Comparison of ENCODE assay signal across 1 cellular context in the genomic region with DNA sequence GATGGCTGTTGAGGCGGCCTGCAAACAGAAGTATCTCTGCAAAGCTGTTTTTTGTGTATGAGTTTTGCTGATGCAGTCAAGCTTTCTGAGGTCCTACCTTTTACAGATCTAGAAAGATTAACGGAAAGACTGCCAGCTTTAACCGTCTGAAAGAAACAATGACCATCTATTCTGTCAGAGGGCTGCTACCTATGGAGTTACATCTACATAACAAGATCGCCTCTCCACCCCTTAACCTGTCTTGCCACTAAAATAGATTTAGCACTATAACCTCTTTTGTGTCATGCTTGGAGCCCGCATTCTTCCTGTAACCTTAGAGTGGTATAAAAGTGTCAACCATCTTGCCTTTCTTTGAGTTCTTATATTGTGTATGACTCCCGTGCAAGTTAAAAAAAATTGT.
TF ChIP-seq lines count a peak whose summit lies in the region.

No MANE protein-coding gene starts in this region.

TF ChIP-seq in GM23338, 12 proteins besides CTCF, POLR2A, EP300 and RAD21:
- TF ChIP-seq, protein P1, sequence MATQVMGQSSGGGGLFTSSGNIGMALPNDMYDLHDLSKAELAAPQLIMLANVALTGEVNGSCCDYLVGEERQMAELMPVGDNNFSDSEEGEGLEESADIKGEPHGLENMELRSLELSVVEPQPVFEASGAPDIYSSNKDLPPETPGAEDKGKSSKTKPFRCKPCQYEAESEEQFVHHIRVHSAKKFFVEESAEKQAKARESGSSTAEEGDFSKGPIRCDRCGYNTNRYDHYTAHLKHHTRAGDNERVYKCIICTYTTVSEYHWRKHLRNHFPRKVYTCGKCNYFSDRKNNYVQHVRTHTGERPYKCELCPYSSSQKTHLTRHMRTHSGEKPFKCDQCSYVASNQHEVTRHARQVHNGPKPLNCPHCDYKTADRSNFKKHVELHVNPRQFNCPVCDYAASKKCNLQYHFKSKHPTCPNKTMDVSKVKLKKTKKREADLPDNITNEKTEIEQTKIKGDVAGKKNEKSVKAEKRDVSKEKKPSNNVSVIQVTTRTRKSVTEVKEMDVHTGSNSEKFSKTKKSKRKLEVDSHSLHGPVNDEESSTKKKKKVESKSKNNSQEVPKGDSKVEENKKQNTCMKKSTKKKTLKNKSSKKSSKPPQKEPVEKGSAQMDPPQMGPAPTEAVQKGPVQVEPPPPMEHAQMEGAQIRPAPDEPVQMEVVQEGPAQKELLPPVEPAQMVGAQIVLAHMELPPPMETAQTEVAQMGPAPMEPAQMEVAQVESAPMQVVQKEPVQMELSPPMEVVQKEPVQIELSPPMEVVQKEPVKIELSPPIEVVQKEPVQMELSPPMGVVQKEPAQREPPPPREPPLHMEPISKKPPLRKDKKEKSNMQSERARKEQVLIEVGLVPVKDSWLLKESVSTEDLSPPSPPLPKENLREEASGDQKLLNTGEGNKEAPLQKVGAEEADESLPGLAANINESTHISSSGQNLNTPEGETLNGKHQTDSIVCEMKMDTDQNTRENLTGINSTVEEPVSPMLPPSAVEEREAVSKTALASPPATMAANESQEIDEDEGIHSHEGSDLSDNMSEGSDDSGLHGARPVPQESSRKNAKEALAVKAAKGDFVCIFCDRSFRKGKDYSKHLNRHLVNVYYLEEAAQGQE (IDR thresholded peaks at IDR 0.05; ENCODE audit: unreplicated experiment): peak; percentile 12
- TF ChIP-seq, protein P2, sequence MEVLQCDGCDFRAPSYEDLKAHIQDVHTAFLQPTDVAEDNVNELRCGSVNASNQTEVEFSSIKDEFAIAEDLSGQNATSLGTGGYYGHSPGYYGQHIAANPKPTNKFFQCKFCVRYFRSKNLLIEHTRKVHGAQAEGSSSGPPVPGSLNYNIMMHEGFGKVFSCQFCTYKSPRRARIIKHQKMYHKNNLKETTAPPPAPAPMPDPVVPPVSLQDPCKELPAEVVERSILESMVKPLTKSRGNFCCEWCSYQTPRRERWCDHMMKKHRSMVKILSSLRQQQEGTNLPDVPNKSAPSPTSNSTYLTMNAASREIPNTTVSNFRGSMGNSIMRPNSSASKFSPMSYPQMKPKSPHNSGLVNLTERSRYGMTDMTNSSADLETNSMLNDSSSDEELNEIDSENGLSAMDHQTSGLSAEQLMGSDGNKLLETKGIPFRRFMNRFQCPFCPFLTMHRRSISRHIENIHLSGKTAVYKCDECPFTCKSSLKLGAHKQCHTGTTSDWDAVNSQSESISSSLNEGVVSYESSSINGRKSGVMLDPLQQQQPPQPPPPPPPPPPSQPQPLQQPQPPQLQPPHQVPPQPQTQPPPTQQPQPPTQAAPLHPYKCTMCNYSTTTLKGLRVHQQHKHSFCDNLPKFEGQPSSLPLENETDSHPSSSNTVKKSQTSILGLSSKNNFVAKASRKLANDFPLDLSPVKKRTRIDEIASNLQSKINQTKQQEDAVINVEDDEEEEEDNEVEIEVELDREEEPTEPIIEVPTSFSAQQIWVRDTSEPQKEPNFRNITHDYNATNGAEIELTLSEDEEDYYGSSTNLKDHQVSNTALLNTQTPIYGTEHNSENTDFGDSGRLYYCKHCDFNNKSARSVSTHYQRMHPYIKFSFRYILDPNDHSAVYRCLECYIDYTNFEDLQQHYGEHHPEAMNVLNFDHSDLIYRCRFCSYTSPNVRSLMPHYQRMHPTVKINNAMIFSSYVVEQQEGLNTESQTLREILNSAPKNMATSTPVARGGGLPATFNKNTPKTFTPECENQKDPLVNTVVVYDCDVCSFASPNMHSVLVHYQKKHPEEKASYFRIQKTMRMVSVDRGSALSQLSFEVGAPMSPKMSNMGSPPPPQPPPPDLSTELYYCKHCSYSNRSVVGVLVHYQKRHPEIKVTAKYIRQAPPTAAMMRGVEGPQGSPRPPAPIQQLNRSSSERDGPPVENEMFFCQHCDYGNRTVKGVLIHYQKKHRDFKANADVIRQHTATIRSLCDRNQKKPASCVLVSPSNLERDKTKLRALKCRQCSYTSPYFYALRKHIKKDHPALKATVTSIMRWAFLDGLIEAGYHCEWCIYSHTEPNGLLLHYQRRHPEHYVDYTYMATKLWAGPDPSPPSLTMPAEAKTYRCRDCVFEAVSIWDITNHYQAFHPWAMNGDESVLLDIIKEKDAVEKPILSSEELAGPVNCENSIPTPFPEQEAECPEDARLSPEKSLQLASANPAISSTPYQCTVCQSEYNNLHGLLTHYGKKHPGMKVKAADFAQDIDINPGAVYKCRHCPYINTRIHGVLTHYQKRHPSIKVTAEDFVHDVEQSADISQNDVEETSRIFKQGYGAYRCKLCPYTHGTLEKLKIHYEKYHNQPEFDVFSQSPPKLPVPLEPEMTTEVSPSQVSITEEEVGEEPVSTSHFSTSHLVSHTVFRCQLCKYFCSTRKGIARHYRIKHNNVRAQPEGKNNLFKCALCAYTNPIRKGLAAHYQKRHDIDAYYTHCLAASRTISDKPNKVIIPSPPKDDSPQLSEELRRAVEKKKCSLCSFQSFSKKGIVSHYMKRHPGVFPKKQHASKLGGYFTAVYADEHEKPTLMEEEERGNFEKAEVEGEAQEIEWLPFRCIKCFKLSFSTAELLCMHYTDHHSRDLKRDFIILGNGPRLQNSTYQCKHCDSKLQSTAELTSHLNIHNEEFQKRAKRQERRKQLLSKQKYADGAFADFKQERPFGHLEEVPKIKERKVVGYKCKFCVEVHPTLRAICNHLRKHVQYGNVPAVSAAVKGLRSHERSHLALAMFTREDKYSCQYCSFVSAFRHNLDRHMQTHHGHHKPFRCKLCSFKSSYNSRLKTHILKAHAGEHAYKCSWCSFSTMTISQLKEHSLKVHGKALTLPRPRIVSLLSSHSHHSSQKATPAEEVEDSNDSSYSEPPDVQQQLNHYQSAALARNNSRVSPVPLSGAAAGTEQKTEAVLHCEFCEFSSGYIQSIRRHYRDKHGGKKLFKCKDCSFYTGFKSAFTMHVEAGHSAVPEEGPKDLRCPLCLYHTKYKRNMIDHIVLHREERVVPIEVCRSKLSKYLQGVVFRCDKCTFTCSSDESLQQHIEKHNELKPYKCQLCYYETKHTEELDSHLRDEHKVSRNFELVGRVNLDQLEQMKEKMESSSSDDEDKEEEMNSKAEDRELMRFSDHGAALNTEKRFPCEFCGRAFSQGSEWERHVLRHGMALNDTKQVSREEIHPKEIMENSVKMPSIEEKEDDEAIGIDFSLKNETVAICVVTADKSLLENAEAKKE (CRISPR knock-in tag; IDR thresholded peaks at IDR 0.05): no peak
- TF ChIP-seq CREB1 (CRISPR knock-in tag; IDR thresholded peaks at IDR 0.05; ENCODE audit: low read depth) (peak; percentile 38; the same call in 1 of the 2 replicates), NANOG (IDR thresholded peaks at IDR 0.05; ENCODE audit: borderline replicate concordance) (peak; percentile 83)
